ENCODE assay signal across 16 cellular contexts in the genomic region with DNA sequence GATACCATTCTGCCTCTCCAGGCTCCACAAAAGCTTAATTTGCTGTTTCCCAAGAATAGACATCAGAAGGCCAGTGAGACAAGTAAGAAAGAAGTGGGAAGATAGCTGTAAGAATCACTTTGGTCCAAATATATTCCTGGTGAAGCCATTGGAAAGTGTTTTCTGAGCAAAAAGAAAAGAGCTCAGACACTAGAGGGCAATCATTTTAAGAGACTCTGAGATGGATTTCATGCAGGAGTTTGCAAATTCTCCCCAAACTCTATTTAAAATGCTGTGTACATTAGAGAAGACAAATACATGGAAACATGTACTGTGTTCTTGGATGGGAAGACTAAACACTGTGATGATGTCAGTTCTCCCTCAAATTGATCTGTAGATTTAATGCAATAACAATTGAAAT. TPM values are rescaled to one million over a fixed set of nuclear protein-coding genes. Genes with fewer than 3 reads are reported as not detected.
A peak's percentile ranks its signal among the peaks of the same experiment; 100 is the strongest.
DNase-seq lines count a peak whose midpoint lies in the region; ATAC-seq and TF ChIP-seq lines count a peak whose summit lies in the region.
"Had no signal": no experiment of that assay in that cellular context is flagged by ENCODE, and none has a peak within 500 bp of the region (broad histone marks: within the 10 kb centered on the region; RNA-seq: fewer than 3 reads in every experiment).

No MANE protein-coding gene starts in this region.

- TF ChIP-seq POLR2A in NB4 (IDR thresholded peaks at IDR 0.05; ENCODE audit: extremely low read depth, insufficient read length), result no peak

- H3K9me3 ChIP-seq in osteoblast (ENCODE audit: low read depth, low read length), result no peaks in the 10 kb centered on the region
- H3K9me3 ChIP-seq: SJSA1 had no signal

- no peak overlapping the region for H3K4me3 ChIP-seq in BJ (ENCODE audit: low read depth, low read length)
- no peak overlapping the region for H3K4me3 ChIP-seq in NB4 (ENCODE audit: low read depth, low read length)
- no peak overlapping the region for H3K4me3 ChIP-seq in epithelial cell of esophagus (ENCODE audit: low read length)
- H3K4me3 ChIP-seq in osteoblast (ENCODE audit: insufficient read depth, low read length), result no peak overlapping the region
- H3K4me3 ChIP-seq: SJSA1 had no signal

- TF ChIP-seq CTCF in BJ (IDR thresholded peaks at IDR 0.05; ENCODE audit: insufficient read depth, low read depth, low read length), result peak; percentile 14; the same call in 1 of the 2 replicates
- peak; percentile 2 for TF ChIP-seq CTCF in NB4 (IDR thresholded peaks at IDR 0.05; ENCODE audit: low read depth, low read length)
- peak; percentile 3 for TF ChIP-seq CTCF in epithelial cell of esophagus (IDR thresholded peaks at IDR 0.05; ENCODE audit: insufficient read depth, low read depth, low read length, missing control alignments)
- peak; percentile 18 for TF ChIP-seq CTCF in osteoblast (IDR thresholded peaks at IDR 0.05; ENCODE audit: extremely low read depth, low read depth, low read length)

- no peak for DNase-seq in BJ (ENCODE audit: low read depth)
- no peak for DNase-seq in NB4 (ENCODE audit: low read depth)
- no peak for DNase-seq in epithelial cell of esophagus (ENCODE audit: low read depth)
- DNase-seq in osteoblast (ENCODE audit: insufficient read length, low spot score, missing footprints), result peak; percentile 58
- no peak for DNase-seq in HuH-7.5 (ENCODE audit: low spot score)
- DNase-seq in activated CD4-positive, alpha-beta T cell treated with anti-CD3 and anti-CD28 coated beads for 1 hour, result no peak
- DNase-seq: Calu3; CD4-positive, alpha-beta T cell; DMS79; H7; NCI-H187; NCI-H526 treated with DMSO at 0.1 percent for 48 hours; OCI-M1 had no signal

- POLR2A ChIA-PET in BJ (lab: Charles Lee), result no interaction called here

- no peak overlapping the region for H3K27ac ChIP-seq in osteoblast (ENCODE audit: low read depth, low read length)
- H3K27ac ChIP-seq: HL-60, SJSA1 had no signal

- ATAC-seq in HG03432 (IDR thresholded peaks at IDR 0.05; ENCODE audit: unreplicated experiment), result no peak

- CTCF ChIA-PET in BJ (lab: Yijun Ruan, JAX), result interaction anchor here (0.7 to 1.7 kb wide), 5 partner anchors 10 to 183 kb away, joined by 3 to 6 read pairs (median 4); no protein-coding TSS in a partner anchor

- H3K4me2 ChIP-seq in osteoblast (ENCODE audit: insufficient read depth, low read length), result no peak overlapping the region

- H3K4me1 ChIP-seq in osteoblast (ENCODE audit: insufficient read depth, low read length), result no peaks in the 10 kb centered on the region
- H3K4me1 ChIP-seq: SJSA1 had no signal

- H3K36me3 ChIP-seq in BJ (ENCODE audit: control insufficient read depth, insufficient read depth, low read length), result no peaks in the 10 kb centered on the region
- H3K36me3 ChIP-seq in osteoblast (ENCODE audit: insufficient read depth, low read length), result no peaks in the 10 kb centered on the region
- H3K36me3 ChIP-seq: SJSA1 had no signal

- H3K79me2 ChIP-seq in osteoblast (ENCODE audit: insufficient read depth, low read length), result no peaks in the 10 kb centered on the region

- H4K20me1 ChIP-seq in osteoblast (ENCODE audit: insufficient read depth, low read length), result no peaks in the 10 kb centered on the region

- H2AFZ ChIP-seq in osteoblast (ENCODE audit: low read length), result no peak overlapping the region

- H3K27me3 ChIP-seq in BJ (ENCODE audit: control insufficient read depth, insufficient read depth, low read length) (no peaks in the 10 kb centered on the region; the same call in 1 of the 2 replicates), osteoblast (ENCODE audit: insufficient read depth, low read length) (peaks cover 14% of the 10 kb centered on the region)

RNA-seq across cellular contexts. Expression of a gene that starts 8.0 kb away (rescaled TPM):
- not detected in 2 replicates for polyA plus RNA-seq in BJ (2011; rRNA removed)
- polyA minus RNA-seq in BJ (2011; rRNA and poly(A)+ RNA removed), result not detected in 2 replicates
- not detected in 2 replicates for total RNA-seq in osteoblast
- total RNA-seq: Calu3; CD4-positive, alpha-beta T cell; SJSA1 had no signal
